ENCODE assay signal across 23 cellular contexts in genomic region chr14:64773046-64773445, GRCh38.
DNase-seq lines count a peak whose midpoint lies in the region; ATAC-seq, FAIRE-seq and TF ChIP-seq lines count a peak whose summit lies in the region.
"Had no signal": no experiment of that assay in that cellular context is flagged by ENCODE, and none has a peak within 500 bp of the region (broad histone marks: within the 10 kb centered on the region; RNA-seq: fewer than 3 reads in every experiment).

No MANE protein-coding gene starts in this region.

- in situ Hi-C loops in IMR-90 (cut with MboI; ENCODE audit: low sequenced_read_pairs) = no loop called here

- CTCF ChIA-PET in IMR-90 (lab: Yijun Ruan, JAX) = interaction anchor here (1.3 kb wide), 1 partner anchor 119 kb away, joined by 4 read pairs; no protein-coding TSS in a partner anchor

- ATAC-seq in IMR-90 (ENCODE audit: low read depth) (no peak), GM18868 (IDR thresholded peaks at IDR 0.05; ENCODE audit: unreplicated experiment) (no peak)

- no peak overlapping the region for H3K14ac ChIP-seq in IMR-90 (replicated peaks; ENCODE audit: low read depth, low read length)

- H3K27me3 Mint-ChIP-seq in chondrocyte (ENCODE audit: low read depth) = no peaks in the 10 kb centered on the region
- H3K27me3 Mint-ChIP-seq: CD4-positive, CD25-positive, alpha-beta regulatory T cell; IgD-negative memory B cell had no signal

- no peak overlapping the region for H4K5ac ChIP-seq in IMR-90 (ENCODE audit: low read depth, low read length)

- DNase-seq in HTR-8/SVneo (ENCODE audit: insufficient read length, low spot score) (no peak), IMR-90 (no peak), chondrocyte (ENCODE audit: low spot score) (peak; percentile 65), spleen (peak; percentile 41), colonic mucosa (no peak), GF-D8 (lab: John Stamatoyannopoulos, UW) (no peak)
- DNase-seq: ACHN; BE2C; C1 segment of cervical spinal cord; CD4-positive, CD25-positive, alpha-beta regulatory T cell; DMS 273 treated with DMSO at 0.1 percent for 48 hours; DND-41; EL; GOT3; KG1 had no signal

- no TSS peak for BruUV-seq in IMR-90 (replicated peaks; lab: Mats Ljungman, UMichigan)

- dilution Hi-C loops in IMR-90 (cut with HindIII; ENCODE audit: low sequenced_read_pairs, unreplicated experiment) = no loop called here

- no peak overlapping the region for H3K4me2 ChIP-seq in IMR-90 (ENCODE audit: low read depth, low read length)

- H3K36me3 ChIP-seq in IMR-90 (ENCODE audit: control insufficient read depth, insufficient read depth, low read length) (no peaks in the 10 kb centered on the region), spleen (no peaks in the 10 kb centered on the region), colonic mucosa (no peaks in the 10 kb centered on the region)
- H3K36me3 ChIP-seq: BE2C had no signal

- TF ChIP-seq POLR2A in IMR-90 (IDR thresholded peaks at IDR 0.05; ENCODE audit: low read depth, low read length) (no peak), spleen (IDR thresholded peaks at IDR 0.05) (no peak)

- H3K4me3 ChIP-seq in IMR-90 (ENCODE audit: insufficient read depth, low read depth, low read length) (no peak overlapping the region), spleen (no peak overlapping the region), colonic mucosa (no peak overlapping the region)

- H3K9ac ChIP-seq in IMR-90 (ENCODE audit: low read depth, low read length) (no peak overlapping the region), colonic mucosa (ENCODE audit: low read depth in 2 of 2, low read length in 2 of 2) (no peak overlapping the region)

- H4K20me1 ChIP-seq in IMR-90 (ENCODE audit: insufficient read depth, low read length) = no peaks in the 10 kb centered on the region

- H3K9me3 ChIP-seq in IMR-90 (ENCODE audit: control insufficient read depth, insufficient read depth, low read length) = no peaks in the 10 kb centered on the region; the same call in 1 of the 2 replicates
- no peaks in the 10 kb centered on the region for H3K9me3 ChIP-seq in spleen
- no peaks in the 10 kb centered on the region for H3K9me3 ChIP-seq in colonic mucosa
- H3K9me3 ChIP-seq: BE2C had no signal

- H4K91ac ChIP-seq in IMR-90 (ENCODE audit: insufficient read depth, low read depth, low read length) = no peak overlapping the region

- no peak overlapping the region for H3K4me3 Mint-ChIP-seq in chondrocyte (ENCODE audit: unreplicated experiment)
- H3K4me3 Mint-ChIP-seq: CD4-positive, CD25-positive, alpha-beta regulatory T cell; CD8-positive, alpha-beta memory T cell; H9; IgD-negative memory B cell had no signal

- no peak overlapping the region for H3K4ac ChIP-seq in IMR-90 (ENCODE audit: low read depth, low read length)

- no peak overlapping the region for H2BK15ac ChIP-seq in IMR-90 (ENCODE audit: low read depth, low read length)

- no peaks in the 10 kb centered on the region for H3K4me1 Mint-ChIP-seq in chondrocyte (ENCODE audit: low read depth)

- 82% methylated on average over 14 of the region's 18 CpGs; no CpG with 5 or more reads in 1 of the 2 experiments for WGBS in IMR-90 (ENCODE audit: extremely low coverage in 2 of 2, insufficient read length in 1 of 2), 2 experiments
- WGBS in spleen, 5 donors = 87 to 97% (median 94%) methylated on average over 13 to 18 of the region's 18 CpGs

- no peak overlapping the region for H2AK5ac ChIP-seq in IMR-90 (ENCODE audit: low read depth, low read length)

- H3K36me3 Mint-ChIP-seq in chondrocyte (ENCODE audit: low read depth) = peaks cover 3% of the 10 kb centered on the region
- H3K36me3 Mint-ChIP-seq: CD4-positive, CD25-positive, alpha-beta regulatory T cell; CD8-positive, alpha-beta memory T cell; IgD-negative memory B cell had no signal

- no peak overlapping the region for H2BK5ac ChIP-seq in IMR-90 (ENCODE audit: low read depth, low read length, poor library complexity, severe bottlenecking)

- H2BK20ac ChIP-seq in IMR-90 (ENCODE audit: low read depth, low read length) = no peak overlapping the region

- no peak overlapping the region for H3K27ac ChIP-seq in IMR-90 (ENCODE audit: insufficient read depth, low read length)
- H3K27ac ChIP-seq in spleen = no peak overlapping the region
- H3K27ac ChIP-seq in colonic mucosa = no peak overlapping the region

- H3K9me1 ChIP-seq in IMR-90 (ENCODE audit: insufficient read depth, low read length) = peaks cover 4% of the 10 kb centered on the region; the same call in 1 of the 2 replicates

- no peak overlapping the region for H2BK120ac ChIP-seq in IMR-90 (ENCODE audit: low read depth, low read length)

- no peak overlapping the region for H4K8ac ChIP-seq in IMR-90 (ENCODE audit: low read depth in 2 of 2, low read length in 2 of 2)

- H2AFZ ChIP-seq in IMR-90 (replicated peaks; ENCODE audit: low read length, poor library complexity) = peak overlapping the region; percentile 32

- H3K27ac Mint-ChIP-seq in chondrocyte (ENCODE audit: unreplicated experiment) = no peak overlapping the region
- H3K27ac Mint-ChIP-seq: CD4-positive, CD25-positive, alpha-beta regulatory T cell; CD8-positive, alpha-beta memory T cell; H9; IgD-negative memory B cell had no signal

- no peak overlapping the region for H2AK9ac ChIP-seq in IMR-90 (replicated peaks; ENCODE audit: low read depth, low read length, poor library complexity)

- H3K9me3 Mint-ChIP-seq in chondrocyte (ENCODE audit: low read depth) = no peaks in the 10 kb centered on the region
- H3K9me3 Mint-ChIP-seq: CD4-positive, CD25-positive, alpha-beta regulatory T cell; CD8-positive, alpha-beta memory T cell; IgD-negative memory B cell had no signal

- TF ChIP-seq RAD21 in IMR-90 (IDR thresholded peaks at IDR 0.05; ENCODE audit: low read length) = no peak

- H3K18ac ChIP-seq in IMR-90 (ENCODE audit: low read depth, low read length) = no peak overlapping the region

- no peak overlapping the region for H3K23ac ChIP-seq in IMR-90 (ENCODE audit: low read depth, low read length)

- no peaks in the 10 kb centered on the region for H3K79me1 ChIP-seq in IMR-90 (ENCODE audit: low read depth in 1 of 2, low read length in 2 of 2)

- intact Hi-C loops in IMR-90 (cut with micrococcal nuclease) = no loop called here
- intact Hi-C loops in spleen (cut with DNase I; ENCODE audit: low total_unique reads) = no loop called here
- intact Hi-C loops in colonic mucosa (cut with DNase I) = no loop called here

- FAIRE-seq in HTR-8/SVneo (lab: Jason Lieb, UNC) = peak; percentile 95
- FAIRE-seq: A204.1, G401.6, GM12892, GM18507 had no signal

- no peak for TF ChIP-seq CTCF in IMR-90 (conservative IDR thresholded peaks at IDR 0.05; ENCODE audit: low read depth, low read length)
- no peak for TF ChIP-seq CTCF in chondrocyte (IDR thresholded peaks at IDR 0.05)
- no peak for TF ChIP-seq CTCF in spleen (IDR thresholded peaks at IDR 0.05 in 8 of 11, conservative IDR thresholded peaks at IDR 0.05 in 3 of 11)
- TF ChIP-seq CTCF in colonic mucosa (IDR thresholded peaks at IDR 0.05) = no peak

- peaks cover 34% of the 10 kb centered on the region for H3K27me3 ChIP-seq in IMR-90 (ENCODE audit: control insufficient read depth, insufficient read depth, low read length)
- no peaks in the 10 kb centered on the region for H3K27me3 ChIP-seq in spleen (replicated peaks in 1 of 7)
- no peaks in the 10 kb centered on the region for H3K27me3 ChIP-seq in colonic mucosa
- H3K27me3 ChIP-seq: BE2C had no signal

- H3K4me1 ChIP-seq in IMR-90 (ENCODE audit: control insufficient read depth, insufficient read depth, low read length) = no peaks in the 10 kb centered on the region
- peaks cover 0 to 4% (median 3%) of the 10 kb centered on the region in 6 donors for H3K4me1 ChIP-seq in spleen
- H3K4me1 ChIP-seq in colonic mucosa = no peaks in the 10 kb centered on the region
- H3K4me1 ChIP-seq: BE2C had no signal

- no peak overlapping the region for H3K56ac ChIP-seq in IMR-90 (ENCODE audit: extremely low read depth, insufficient read depth, low read length)

- POLR2A ChIA-PET in IMR-90 (lab: Charles Lee; ENCODE audit: unreplicated experiment) = no interaction called here

TF ChIP-seq in IMR-90, 13 proteins besides CTCF, POLR2A, EP300 and RAD21:
- TF ChIP-seq SMC3 (IDR thresholded peaks at IDR 0.05; ENCODE audit: low read depth, low read length) (no peak), RFX5 (IDR thresholded peaks at IDR 0.05; ENCODE audit: low read depth, low read length) (no peak), MXI1 (IDR thresholded peaks at IDR 0.05; ENCODE audit: borderline replicate concordance, low read depth, low read length) (no peak), NFE2L2 (IDR thresholded peaks at IDR 0.05; ENCODE audit: low read depth, low read length) (no peak), MAZ (IDR thresholded peaks at IDR 0.05; ENCODE audit: borderline replicate concordance, low read depth, low read length) (no peak), USF2 (IDR thresholded peaks at IDR 0.05; ENCODE audit: low read depth, low read length) (no peak), MAFK (IDR thresholded peaks at IDR 0.05; ENCODE audit: low read depth, low read length) (no peak), FOS (IDR thresholded peaks at IDR 0.05; ENCODE audit: low read depth, low read length) (no peak), ELK1 (IDR thresholded peaks at IDR 0.05; ENCODE audit: borderline replicate concordance, low read depth, low read length) (no peak), CEBPB (IDR thresholded peaks at IDR 0.05; ENCODE audit: low read depth, low read length) (no peak), RCOR1 (IDR thresholded peaks at IDR 0.05; ENCODE audit: insufficient replicate concordance, low read length) (no peak), BHLHE40 (IDR thresholded peaks at IDR 0.05; ENCODE audit: low read depth, low read length) (no peak), CHD1 (IDR thresholded peaks at IDR 0.05; ENCODE audit: low read depth, low read length) (no peak)

Comparison
In these comparisons a context has a peak if more than half of its experiments do, and no peak if none do; other contexts are left out.
1. DNase-seq: peak in chondrocyte (single experiment) and spleen (single experiment); none in HTR-8/SVneo (single experiment), IMR-90 (single experiment), colonic mucosa (single experiment) and GF-D8 (single experiment).